19 cellular contexts compared by ENCODE assay signal in genomic region chr1:19619697-19620384, GRCh38. TPM values are rescaled to one million over a fixed set of nuclear protein-coding genes. Genes with fewer than 3 reads are reported as not detected.
DNase-seq lines count a peak whose midpoint lies in the region; ATAC-seq and TF ChIP-seq lines count a peak whose summit lies in the region.
"Had no signal": no experiment of that assay in that cellular context is flagged by ENCODE, and none has a peak within 500 bp of the region (broad histone marks: within the 10 kb centered on the region; RNA-seq: fewer than 3 reads in every experiment).

No MANE protein-coding gene starts in this region.

- peaks cover 4 to 9% of the 10 kb centered on the region in 2 donors for H3K4me1 Mint-ChIP-seq in stimulated activated naive B cell treated with anti-CD40 and anti-IgM and Interleukin-4, amounts not matched to agents 10 μg/mL and 1 μg/mL and 100 μg/mL, for 72 hours

- TF ChIP-seq CTCF in left ventricle myocardium inferior (IDR thresholded peaks at IDR 0.05; ENCODE audit: borderline replicate concordance) (no peak), colonic mucosa (IDR thresholded peaks at IDR 0.05) (no peak)

- H3K4me3 ChIP-seq in left ventricle myocardium inferior: no peak overlapping the region
- no peak overlapping the region for H3K4me3 ChIP-seq in colonic mucosa
- no peak overlapping the region for H3K4me3 ChIP-seq in muscle layer of duodenum (ENCODE audit: low read depth in 1 of 2, low read length in 2 of 2)

- H3K27ac Mint-ChIP-seq in stimulated activated naive B cell treated with anti-CD40 and anti-IgM and Interleukin-4, amounts not matched to agents 10 μg/mL and 1 μg/mL and 100 μg/mL, for 72 hours: no peak overlapping the region
- H3K27ac Mint-ChIP-seq: activated naive CD8-positive, alpha-beta T cell treated with anti-CD3 and anti-CD28 coated beads, Interleukin-2, amount 50 U/mL, for 24 hours; mesothelial cell of epicardium had no signal

- H3K9me3 ChIP-seq in left ventricle myocardium inferior (replicated peaks) (no peaks in the 10 kb centered on the region), colonic mucosa (no peaks in the 10 kb centered on the region), muscle layer of duodenum (ENCODE audit: control insufficient read depth in 1 of 2, low read length in 2 of 2) (no peaks in the 10 kb centered on the region)

- H3K27ac ChIP-seq in left ventricle myocardium inferior (replicated peaks) (peak overlapping the region; percentile 30), colonic mucosa (peak overlapping the region; percentile 15), muscle layer of duodenum (ENCODE audit: low read length) (peak overlapping the region; percentile 9)

- peak overlapping the region in 1 of 2 donors; percentile 41 for H3K9ac ChIP-seq in colonic mucosa (ENCODE audit: low read depth in 2 of 2, low read length in 2 of 2)

- ATAC-seq in Right ventricle myocardium superior (ENCODE audit: poor library complexity): no peak
- ATAC-seq in stimulated activated naive B cell treated with anti-CD40 and anti-IgM and Interleukin-4, amounts not matched to agents 10 μg/mL and 1 μg/mL and 100 μg/mL, for 72 hours (replicated peaks): no peak
- ATAC-seq: activated naive CD8-positive, alpha-beta T cell treated with anti-CD3 and anti-CD28 coated beads, Interleukin-2, amount 50 U/mL, for 24 hours; activated T-helper 17 cell treated with anti-CD3 and anti-CD28 coated beads, Interleukin-2, amount 50 U/mL, for 72 hours; HCT116 had no signal

- H3K36me3 ChIP-seq in left ventricle myocardium inferior (peaks cover 34% of the 10 kb centered on the region), colonic mucosa (peaks cover 4% of the 10 kb centered on the region), muscle layer of duodenum (ENCODE audit: control insufficient read depth in 1 of 2, insufficient read depth in 2 of 2, low read length in 2 of 2) (peaks cover 6 to 9% of the 10 kb centered on the region in 2 donors)

- H3K27me3 ChIP-seq in left ventricle myocardium inferior (ENCODE audit: low read depth) (no peaks in the 10 kb centered on the region), colonic mucosa (no peaks in the 10 kb centered on the region), muscle layer of duodenum (ENCODE audit: low read depth, low read length) (no peaks in the 10 kb centered on the region)

- intact Hi-C loops in left ventricle myocardium inferior (cut with micrococcal nuclease) (no loop called here), Right ventricle myocardium superior (cut with DNase I) (no loop called here), colonic mucosa (cut with DNase I) (no loop called here)

- H3K4me1 ChIP-seq in left ventricle myocardium inferior (peaks cover 44% of the 10 kb centered on the region), colonic mucosa (peaks cover 6% of the 10 kb centered on the region), muscle layer of duodenum (ENCODE audit: control insufficient read depth in 1 of 2, insufficient read depth in 2 of 2, low read length in 2 of 2) (peaks cover 11 to 39% of the 10 kb centered on the region in 2 donors)

- H3K36me3 Mint-ChIP-seq in stimulated activated naive B cell treated with anti-CD40 and anti-IgM and Interleukin-4, amounts not matched to agents 10 μg/mL and 1 μg/mL and 100 μg/mL, for 72 hours: peaks cover 17 to 31% of the 10 kb centered on the region in 2 donors

- no peaks in the 10 kb centered on the region for H3K9me3 Mint-ChIP-seq in stimulated activated naive B cell treated with anti-CD40 and anti-IgM and Interleukin-4, amounts not matched to agents 10 μg/mL and 1 μg/mL and 100 μg/mL, for 72 hours
- H3K9me3 Mint-ChIP-seq: activated naive CD8-positive, alpha-beta T cell treated with anti-CD3 and anti-CD28 coated beads, Interleukin-2, amount 50 U/mL, for 24 hours; activated T-helper 17 cell treated with anti-CD3 and anti-CD28 coated beads, Interleukin-2, amount 50 U/mL, for 72 hours; mesothelial cell of epicardium had no signal

- H3K4me3 Mint-ChIP-seq in stimulated activated naive B cell treated with anti-CD40 and anti-IgM and Interleukin-4, amounts not matched to agents 10 μg/mL and 1 μg/mL and 100 μg/mL, for 72 hours: no peak overlapping the region
- H3K4me3 Mint-ChIP-seq: activated naive CD8-positive, alpha-beta T cell treated with anti-CD3 and anti-CD28 coated beads, Interleukin-2, amount 50 U/mL, for 24 hours; activated T-helper 17 cell treated with anti-CD3 and anti-CD28 coated beads, Interleukin-2, amount 50 U/mL, for 72 hours; mesothelial cell of epicardium had no signal

- DNase-seq in left ventricle myocardium inferior (no peak), Right ventricle myocardium superior (no peak), colonic mucosa (peak; percentile 76), DMS53 treated with DMSO at 0.1 percent for 48 hours (lab: John Stamatoyannopoulos, UW; ENCODE audit: unreplicated experiment) (no peak), HUDEP-2 (lab: John Stamatoyannopoulos, UW; ENCODE audit: unreplicated experiment in 76 of 76) (no peak)
- DNase-seq in stimulated activated naive B cell treated with anti-CD40 and anti-IgM and Interleukin-4, amounts not matched to agents 10 μg/mL and 1 μg/mL and 100 μg/mL, for 72 hours: no peak
- DNase-seq in stimulated activated CD4-positive, alpha-beta T cell treated with anti-CD3 and anti-CD28 coated beads, Interleukin-2, amount 100 ng/mL, for 48 hours: no peak
- DNase-seq: activated naive CD8-positive, alpha-beta T cell treated with anti-CD3 and anti-CD28 coated beads, Interleukin-2, amount 50 U/mL, for 24 hours; C1 segment of cervical spinal cord; central memory CD4-positive, alpha-beta T cell; effector CD4-positive, alpha-beta T cell; stimulated activated CD4-positive, alpha-beta T cell treated with anti-CD3 and anti-CD28 coated beads, Interleukin-4, amount 100 ng/mL, for 24 hours had no signal

- H3K27me3 Mint-ChIP-seq in stimulated activated naive B cell treated with anti-CD40 and anti-IgM and Interleukin-4, amounts not matched to agents 10 μg/mL and 1 μg/mL and 100 μg/mL, for 72 hours: no peaks in the 10 kb centered on the region
- H3K27me3 Mint-ChIP-seq: activated naive CD8-positive, alpha-beta T cell treated with anti-CD3 and anti-CD28 coated beads, Interleukin-2, amount 50 U/mL, for 24 hours; activated T-helper 17 cell treated with anti-CD3 and anti-CD28 coated beads, Interleukin-2, amount 50 U/mL, for 72 hours had no signal

RNA-seq across cellular contexts. Expression of gene NBL1, which starts 24.3 kb away (rescaled TPM):
- 30.0 TPM for total RNA-seq in left ventricle myocardium inferior
- total RNA-seq in Right ventricle myocardium superior: 38.6 TPM
- 100 to 1,000 TPM; 340 to 393 TPM for total RNA-seq in colonic mucosa

RNA-seq across cellular contexts. Expression of gene HTR6, which starts 44.8 kb away (rescaled TPM):
- total RNA-seq in left ventricle myocardium inferior (not detected), Right ventricle myocardium superior (not detected), colonic mucosa (not detected)
- total RNA-seq: kidney epithelial cell; skeletal muscle tissue; T-helper 1 cell treated with Interleukin-12 subunit alpha and Interleukin-12 subunit beta and Interleukin-4 antibody, amounts not matched to agents 30 ng/mL and 1 ng/mL, for 36 hours had no signal
